Comparison of ENCODE assay signal across 12 cellular contexts in genomic region chr14:24692382-24693352, GRCh38. TPM values are rescaled to one million over a fixed set of nuclear protein-coding genes. Genes with fewer than 3 reads are reported as not detected.
A peak's percentile ranks its signal among the peaks of the same experiment; 100 is the strongest.
DNase-seq lines count a peak whose midpoint lies in the region; ATAC-seq lines count a peak whose summit lies in the region.
"Had no signal": no experiment of that assay in that cellular context is flagged by ENCODE, and none has a peak within 500 bp of the region (broad histone marks: within the 10 kb centered on the region; RNA-seq: fewer than 3 reads in every experiment).

No MANE protein-coding gene starts in this region.

- peak; percentile 51 for ATAC-seq in GM21619 (IDR thresholded peaks at IDR 0.05; ENCODE audit: unreplicated experiment)
- no peak for ATAC-seq in GM21367 (IDR thresholded peaks at IDR 0.05; ENCODE audit: unreplicated experiment)

- H3K27ac Mint-ChIP-seq in immature natural killer cell, result no peak overlapping the region

- H3K4me3 Mint-ChIP-seq in immature natural killer cell, result peak overlapping the region in 2 of 5 donors; percentile 75 to 76

- intact Hi-C loops in posterior cingulate gyrus (cut with DNase I), result no loop called here

- no peaks in the 10 kb centered on the region for H3K36me3 Mint-ChIP-seq in immature natural killer cell
- H3K36me3 Mint-ChIP-seq: IgD-negative memory B cell had no signal

- peaks cover 3 to 6% (median 5%) of the 10 kb centered on the region in 3 donors for H3K27me3 Mint-ChIP-seq in immature natural killer cell (ENCODE audit: low read depth in 3 of 3)
- H3K27me3 Mint-ChIP-seq: IgD-negative memory B cell had no signal

- DNase-seq in CD1c-positive myeloid dendritic cell (ENCODE audit: extremely low spot score) (peak; percentile 51), immature natural killer cell (peak; percentile 90), NCI-H510A (lab: John Stamatoyannopoulos, UW) (no peak), posterior cingulate gyrus (no peak), cortex of kidney (lab: John Stamatoyannopoulos, UW) (no peak)
- peak; percentile 78 for DNase-seq in activated CD8-positive, alpha-beta memory T cell treated with anti-CD3 and anti-CD28 coated beads, Interleukin-2, amount 50 U/mL, for 48 hours
- DNase-seq: amygdala, NCI-H526 had no signal

- H3K9me3 Mint-ChIP-seq in immature natural killer cell, result no peaks in the 10 kb centered on the region
- H3K9me3 Mint-ChIP-seq: IgD-negative memory B cell had no signal

- peaks cover 43 to 45% of the 10 kb centered on the region in 2 donors for H3K4me1 Mint-ChIP-seq in immature natural killer cell

RNA-seq across cellular contexts. Expression of gene GZMB, which starts 58.7 kb away (rescaled TPM):
- 1,000 to 10,000 TPM; 2,800 to 4,930 (median 2,869) TPM for polyA plus RNA-seq in immature natural killer cell
- polyA plus RNA-seq: smooth muscle cell had no signal

Comparison
In these comparisons a context has a peak if more than half of its experiments do, and no peak if none do; other contexts are left out.
1. DNase-seq: peak in CD1c-positive myeloid dendritic cell (single experiment), activated CD8-positive, alpha-beta memory T cell treated with anti-CD3 and anti-CD28 coated beads, Interleukin-2, amount 50 U/mL, for 48 hours (single experiment) and immature natural killer cell (3 of 3); none in NCI-H510A (single experiment), posterior cingulate gyrus (0 of 10) and cortex of kidney (single experiment).